8 cellular contexts compared by ENCODE assay signal in genomic region chr12:108664338-108665258, GRCh38. TPM values are rescaled to one million over a fixed set of nuclear protein-coding genes. Genes with fewer than 3 reads are reported as not detected.
DNase-seq lines count a peak whose midpoint lies in the region; ATAC-seq and TF ChIP-seq lines count a peak whose summit lies in the region.

No MANE protein-coding gene starts in this region.

- H3K27me3 Mint-ChIP-seq in neural crest cell (ENCODE audit: low read depth) = no peaks in the 10 kb centered on the region

- no peak for TF ChIP-seq POLR2A in stomach (IDR thresholded peaks at IDR 0.05)

- H3K4me2 ChIP-seq in DND-41 (ENCODE audit: insufficient read depth, low read length) = no peak overlapping the region; the same call in 1 of the 2 replicates
- peak overlapping the region; percentile 86 for H3K4me2 ChIP-seq in KMS-11

- H3K27ac Mint-ChIP-seq in neural crest cell (ENCODE audit: unreplicated experiment) = peak overlapping the region; percentile 58

- DNase-seq in DND-41 = peak; percentile 87
- peak; percentile 95 for DNase-seq in RKO (ENCODE audit: low spot score)
- peak; percentile 59 to 69 for DNase-seq in activated T-helper 1 cell treated with anti-CD3 and anti-CD28 coated beads, Interleukin-2, amount 50 U/mL, for 16 hours (ENCODE audit: low read depth in 1 of 2, low spot score in 1 of 2)
- peak; percentile 98 for DNase-seq in fibroblast of peridontal ligament (ENCODE audit: extremely low read depth)
- DNase-seq in neural crest cell (ENCODE audit: low read depth, low spot score) = peak; percentile 81
- DNase-seq in stomach = peak; percentile 84

- H3K9ac ChIP-seq in DND-41 (ENCODE audit: low read depth, low read length) = peak overlapping the region; percentile 4; the same call in 1 of the 2 replicates
- H3K9ac ChIP-seq in KMS-11 = peak overlapping the region; percentile 13; the same call in 1 of the 2 replicates

- H3K36me3 ChIP-seq in DND-41 (ENCODE audit: insufficient read depth, low read length) = peaks cover 14% of the 10 kb centered on the region
- H3K36me3 ChIP-seq in KMS-11 (ENCODE audit: insufficient read depth) = no peaks in the 10 kb centered on the region
- peaks cover 0 to 10% (median 7%) of the 10 kb centered on the region in 4 donors for H3K36me3 ChIP-seq in stomach

- H3K27me3 ChIP-seq in DND-41 (ENCODE audit: insufficient read depth, low read length, poor library complexity) = no peaks in the 10 kb centered on the region
- no peaks in the 10 kb centered on the region for H3K27me3 ChIP-seq in KMS-11 (ENCODE audit: insufficient read depth, low read depth)
- no peaks in the 10 kb centered on the region for H3K27me3 ChIP-seq in stomach

- peaks cover 46% of the 10 kb centered on the region for H3K4me1 Mint-ChIP-seq in neural crest cell

- H3K9me3 ChIP-seq in DND-41 (ENCODE audit: insufficient read depth, low read length, severe bottlenecking) (no peaks in the 10 kb centered on the region), stomach (no peaks in the 10 kb centered on the region)

- intact Hi-C loops in stomach (cut with DNase I; ENCODE audit: low total_unique reads) = loop anchor here (5.0 kb wide), 1 partner anchor 138 kb away; no protein-coding TSS in a partner anchor

- TF ChIP-seq CTCF in DND-41 (IDR thresholded peaks at IDR 0.05; ENCODE audit: borderline replicate concordance, extremely low read depth, low read length, poor library complexity, severe bottlenecking) (peak; percentile 97), KMS-11 (conservative IDR thresholded peaks at IDR 0.05; ENCODE audit: low read depth, low read length) (peak; percentile 86), neural crest cell (conservative IDR thresholded peaks at IDR 0.05) (peak; percentile 95), stomach (IDR thresholded peaks at IDR 0.05) (peak in 6 of 7 experiments; percentile 62 to 98 (median 92))

- no peak for TF ChIP-seq EP300 in stomach (IDR thresholded peaks at IDR 0.05)

- peaks cover 13% of the 10 kb centered on the region for H3K4me1 ChIP-seq in DND-41 (ENCODE audit: insufficient read depth, low read length)
- peaks cover 65% of the 10 kb centered on the region for H3K4me1 ChIP-seq in KMS-11 (ENCODE audit: low read depth, poor library complexity, severe bottlenecking)
- peaks cover 21 to 61% (median 43%) of the 10 kb centered on the region in 4 donors for H3K4me1 ChIP-seq in stomach

- H2AFZ ChIP-seq in DND-41 (ENCODE audit: low read depth, low read length) (no peak overlapping the region; the same call in 1 of the 2 replicates), KMS-11 (ENCODE audit: low read depth) (no peak overlapping the region)

- H4K20me1 ChIP-seq in DND-41 (ENCODE audit: insufficient read depth, low read length) = no peaks in the 10 kb centered on the region
- H4K20me1 ChIP-seq in KMS-11 (ENCODE audit: insufficient read depth) = no peaks in the 10 kb centered on the region

- H3K27ac ChIP-seq in DND-41 (ENCODE audit: low read length) (peak overlapping the region; percentile 48), KMS-11 (peak overlapping the region; percentile 69), stomach (peak overlapping the region in 4 of 5 donors; percentile 77 to 91 (median 88))

- no peaks in the 10 kb centered on the region for H3K9me3 Mint-ChIP-seq in neural crest cell

- no peak overlapping the region for H3K4me3 Mint-ChIP-seq in neural crest cell

- 10 to 18% (median 10%) methylated on average over 5 of the region's 5 CpGs for WGBS in stomach, 5 donors

- peaks cover 20% of the 10 kb centered on the region for H3K79me2 ChIP-seq in DND-41 (ENCODE audit: insufficient read depth, low read length)
- peaks cover 31% of the 10 kb centered on the region for H3K79me2 ChIP-seq in KMS-11 (ENCODE audit: insufficient read depth, low read depth)

- ATAC-seq in DND-41 (ENCODE audit: insufficient read depth, low read depth) (peak; percentile 100), GM21717 (IDR thresholded peaks at IDR 0.05; ENCODE audit: unreplicated experiment) (peak; percentile 73)

- H3K36me3 Mint-ChIP-seq in neural crest cell (ENCODE audit: low read depth) = peaks cover 7% of the 10 kb centered on the region

- H3K4me3 ChIP-seq in DND-41 (ENCODE audit: low read depth in 1 of 2, low read length in 2 of 2) (no peak overlapping the region), KMS-11 (IDR thresholded peaks at IDR 0.05; ENCODE audit: insufficient read depth, low read depth, low read length) (no peak overlapping the region), stomach (no peak overlapping the region)

RNA-seq across cellular contexts. Expression of gene SELPLG, which starts 30.9 kb away (rescaled TPM):
- total RNA-seq in neural crest cell = 0.39 and 0.51 TPM in 2 replicates
- 1 to 10 TPM; 1.2 to 6.1 (median 2.4) TPM for total RNA-seq in stomach
- 1 to 10 TPM; 1.7 to 4.1 (median 3.5) TPM for polyA plus RNA-seq in stomach
